Comparison of ENCODE assay signal across 28 cellular contexts in the genomic region with DNA sequence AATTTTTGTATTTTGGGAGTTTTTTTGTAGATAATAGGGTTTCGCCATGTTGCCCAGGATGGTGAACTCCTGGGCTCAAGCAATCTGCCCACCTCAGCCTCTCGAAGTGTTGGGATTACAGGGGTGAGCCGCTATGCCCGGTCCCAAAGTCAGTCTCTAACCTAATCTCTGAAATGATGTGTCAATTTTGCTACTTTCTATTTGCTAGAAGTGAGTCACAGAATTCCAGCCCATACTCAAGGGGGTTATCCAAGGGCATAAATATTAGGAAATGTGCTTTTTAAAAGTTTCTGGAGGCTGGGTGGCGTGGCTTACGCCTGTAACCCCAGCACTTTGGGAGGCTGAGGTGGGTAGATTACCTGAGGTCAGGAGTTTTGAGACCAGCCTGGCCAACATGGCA. TPM values are rescaled to one million over a fixed set of nuclear protein-coding genes. Genes with fewer than 3 reads are reported as not detected.
DNase-seq lines count a peak whose midpoint lies in the region; ATAC-seq, FAIRE-seq and TF ChIP-seq lines count a peak whose summit lies in the region.
"Had no signal": no experiment of that assay in that cellular context is flagged by ENCODE, and none has a peak within 500 bp of the region (broad histone marks: within the 10 kb centered on the region; RNA-seq: fewer than 3 reads in every experiment).

No MANE protein-coding gene starts in this region.

- CTCF ChIA-PET in CD8-positive, alpha-beta T cell (lab: Charles Lee) = interaction anchor here (1.8 kb wide), 1 partner anchor 36 kb away, joined by 3 read pairs; no protein-coding TSS in a partner anchor
- CTCF ChIA-PET in K562 (lab: Yijun Ruan, JAX; ENCODE audit: low intra/inter-chr PET ratio) = no interaction called here

- H3K27ac ChIP-seq in CD8-positive, alpha-beta T cell (ENCODE audit: low read depth, low read length) = no peak overlapping the region
- H3K27ac ChIP-seq in GM23248 (no peak overlapping the region), K562 (ENCODE audit: extremely low read depth, low read depth, low read length) (peak overlapping the region; percentile 52; the same call in 2 of the 3 replicates)
- H3K27ac ChIP-seq: A549, PC-9, SJSA1 had no signal

- H3K9ac ChIP-seq in GM23248 = no peak overlapping the region
- no peak overlapping the region for H3K9ac ChIP-seq in K562 (ENCODE audit: insufficient read depth in 1 of 2, low read depth in 2 of 2, low read length in 2 of 2)

- peaks cover 63% of the 10 kb centered on the region for H3K36me3 Mint-ChIP-seq in CD8-positive, alpha-beta T cell
- H3K36me3 Mint-ChIP-seq in osteocyte (ENCODE audit: unreplicated experiment) = peaks cover 9% of the 10 kb centered on the region

- H3K27ac Mint-ChIP-seq in CD8-positive, alpha-beta T cell = peak overlapping the region; percentile 55
- no peak overlapping the region for H3K27ac Mint-ChIP-seq in osteocyte (ENCODE audit: unreplicated experiment)

- H3F3A ChIP-seq in GM23248 (ENCODE audit: insufficient read depth) = no peaks in the 10 kb centered on the region

- no peak for ATAC-seq in CD8-positive, alpha-beta T cell
- ATAC-seq in K562 (no peak), GM19467 (IDR thresholded peaks at IDR 0.05; ENCODE audit: unreplicated experiment) (no peak), HG03196 (IDR thresholded peaks at IDR 0.05; ENCODE audit: unreplicated experiment) (no peak)
- ATAC-seq: A549, HepG2, Right ventricle myocardium inferior had no signal

- TF ChIP-seq EP300 in K562 (IDR thresholded peaks at IDR 0.05; ENCODE audit: low read length) = no peak

- TF ChIP-seq RAD21 in K562 (CRISPR knock-in tag; conservative IDR thresholded peaks at IDR 0.05 in 1 of 2, IDR thresholded peaks at IDR 0.05 in 1 of 2) = no peak

- H3K27me3 Mint-ChIP-seq in CD8-positive, alpha-beta T cell (ENCODE audit: low read depth) = no peaks in the 10 kb centered on the region
- no peaks in the 10 kb centered on the region for H3K27me3 Mint-ChIP-seq in osteocyte (ENCODE audit: unreplicated experiment)
- H3K27me3 Mint-ChIP-seq: CD4-positive, alpha-beta memory T cell had no signal

- H3K4me3 ChIP-seq in CD8-positive, alpha-beta T cell (ENCODE audit: low read depth, low read length) = no peak overlapping the region
- H3K4me3 ChIP-seq in GM23248 (no peak overlapping the region), K562 (no peak overlapping the region)
- H3K4me3 ChIP-seq: A549, MG63, PC-9, SJSA1 had no signal

- H3K27me3 ChIP-seq in CD8-positive, alpha-beta T cell (ENCODE audit: insufficient read depth, low read length) = no peaks in the 10 kb centered on the region
- H3K27me3 ChIP-seq in GM23248 (replicated peaks; ENCODE audit: insufficient read depth) (no peaks in the 10 kb centered on the region), K562 (ENCODE audit: control insufficient read depth in 2 of 2, insufficient read depth in 2 of 2, low read length in 2 of 2) (no peaks in the 10 kb centered on the region)
- H3K27me3 ChIP-seq: MG63, SJSA1 had no signal

- peaks cover 3% of the 10 kb centered on the region for H3K9me3 Mint-ChIP-seq in CD8-positive, alpha-beta T cell
- H3K9me3 Mint-ChIP-seq in osteocyte (ENCODE audit: unreplicated experiment) = no peaks in the 10 kb centered on the region

- H2AFZ ChIP-seq in GM23248 (no peak overlapping the region), K562 (ENCODE audit: low read depth, low read length) (no peak overlapping the region)
- H2AFZ ChIP-seq: PC-9 had no signal

- H4K20me1 ChIP-seq in GM23248 (ENCODE audit: insufficient read depth) = no peaks in the 10 kb centered on the region
- no peaks in the 10 kb centered on the region for H4K20me1 ChIP-seq in K562 (replicated peaks; ENCODE audit: control insufficient read depth, insufficient read depth, low read length)

- TF ChIP-seq CTCF in CD8-positive, alpha-beta T cell (IDR thresholded peaks at IDR 0.05) = no peak
- no peak for TF ChIP-seq CTCF in K562 (IDR thresholded peaks at IDR 0.05 in 2 of 3, conservative IDR thresholded peaks at IDR 0.05 in 1 of 3; ENCODE audit: insufficient read depth in 2 of 3, low read depth in 1 of 3, low read length in 3 of 3)
- no peak for TF ChIP-seq CTCF in osteocyte (IDR thresholded peaks at IDR 0.05)

- no peaks in the 10 kb centered on the region for H3K9me1 ChIP-seq in K562 (ENCODE audit: control insufficient read depth, insufficient read depth, low read length)

- peaks cover 12% of the 10 kb centered on the region for H3K4me1 Mint-ChIP-seq in CD8-positive, alpha-beta T cell (ENCODE audit: low read depth)
- no peaks in the 10 kb centered on the region for H3K4me1 Mint-ChIP-seq in osteocyte (ENCODE audit: unreplicated experiment)

- no peak for FAIRE-seq in K562 (lab: Jason Lieb, UNC)
- FAIRE-seq: A549, GM12892, GM19239, HepG2 had no signal

- H3K4me2 ChIP-seq in GM23248 (ENCODE audit: unreplicated experiment) (no peak overlapping the region), K562 (ENCODE audit: insufficient read depth, low read length) (no peak overlapping the region)
- H3K4me2 ChIP-seq: A549, PC-9 had no signal

- POLR2A ChIA-PET in CD8-positive, alpha-beta T cell (lab: Charles Lee) = interaction anchor here (3.5 kb wide), 1 partner anchor 9 kb away, joined by 13 read pairs; no protein-coding TSS in a partner anchor
- POLR2A ChIA-PET in K562 (lab: Yijun Ruan, JAX) = interaction anchor here (0.7 to 2.6 kb wide), 3 partner anchors 10 to 46 kb away, joined by 3 to 12 read pairs (median 6); no protein-coding TSS in a partner anchor

- peaks cover 36% of the 10 kb centered on the region for H3K36me3 ChIP-seq in CD8-positive, alpha-beta T cell (ENCODE audit: insufficient read depth, low read length)
- H3K36me3 ChIP-seq in GM23248 (ENCODE audit: low read depth) (peaks cover 8% of the 10 kb centered on the region; the same call in 1 of the 2 replicates), K562 (ENCODE audit: control insufficient read depth, insufficient read depth, low read length) (peaks cover 34% of the 10 kb centered on the region)

- H3K9me2 ChIP-seq in GM23248 (ENCODE audit: insufficient read depth) = no peaks in the 10 kb centered on the region

- WGBS in GM23248 (ENCODE audit: low coverage in 1 of 2, low lambda C conversion rate in 2 of 2, missing lambda C conversion rate in 2 of 2), 2 experiments = 96 to 100% methylated on average over 6 of the region's 6 CpGs
- WGBS in K562 (ENCODE audit: insufficient coverage, low coverage, missing lambda C conversion rate) = 77% methylated on average over 6 of the region's 6 CpGs

- intact Hi-C loops in CD8-positive, alpha-beta T cell (cut with DNase I, micrococcal nuclease) = loop anchor here in 1 of 2 experiments (5.0 kb wide), 1 partner anchor 32 kb away; no protein-coding TSS in a partner anchor
- intact Hi-C loops in K562 (cut with micrococcal nuclease) = loop anchor here (1.0 kb wide), 1 partner anchor 39 kb away; no protein-coding TSS in a partner anchor

- TF ChIP-seq POLR2A in K562 (conservative IDR thresholded peaks at IDR 0.05) = no peak

- DNase-seq in CD8-positive, alpha-beta T cell = no peak
- DNase-seq in GM23248 (peak; percentile 8), K562 (ENCODE audit: extremely low read depth in 1 of 4, low spot score in 3 of 4) (no peak), osteocyte (ENCODE audit: extremely low spot score, unreplicated experiment) (peak; percentile 19), NCI-H2171 (lab: John Stamatoyannopoulos, UW) (no peak)
- DNase-seq: AML-193; C1 segment of cervical spinal cord; Caco-2; CD4-positive, alpha-beta memory T cell; DMS79; H7; KBM-7; MG63; NCI-H1105 treated with DMSO at 0.1 percent for 48 hours; NCI-H146; NCI-H1930; NCI-H2107; NCI-H446 treated with DMSO at 0.1 percent for 48 hours; NCI-H526 treated with DMSO at 0.1 percent for 48 hours; PC-9 had no signal

- H3K4me3 Mint-ChIP-seq in CD8-positive, alpha-beta T cell = no peak overlapping the region
- H3K4me3 Mint-ChIP-seq in osteocyte (ENCODE audit: unreplicated experiment) = no peak overlapping the region
- H3K4me3 Mint-ChIP-seq: CD4-positive, alpha-beta memory T cell had no signal

- H3K9me3 ChIP-seq in CD8-positive, alpha-beta T cell (ENCODE audit: low read length) = no peaks in the 10 kb centered on the region
- no peaks in the 10 kb centered on the region for H3K9me3 ChIP-seq in GM23248 (ENCODE audit: low read depth)
- peaks cover 11% of the 10 kb centered on the region for H3K9me3 ChIP-seq in K562 (replicated peaks; ENCODE audit: control insufficient read depth, insufficient read depth, low read depth, low read length)
- H3K9me3 ChIP-seq: A549, Caco-2, MG63, SJSA1 had no signal

- H3K79me2 ChIP-seq in GM23248 (ENCODE audit: insufficient read depth) (no peaks in the 10 kb centered on the region), K562 (ENCODE audit: control insufficient read depth, insufficient read depth, low read length) (no peaks in the 10 kb centered on the region)

- in situ Hi-C loops in GM23248 (cut with MboI) = no loop called here
- in situ Hi-C loops in K562 (cut with MboI) = no loop called here

- no TSS peak for BruUV-seq in K562 (replicated peaks; lab: Mats Ljungman, UMichigan)

- H3K4me1 ChIP-seq in CD8-positive, alpha-beta T cell (ENCODE audit: insufficient read depth, low read length) = no peaks in the 10 kb centered on the region
- H3K4me1 ChIP-seq in GM23248 (ENCODE audit: insufficient read depth) (0 out of 2 replicates have a peak, but pooled peaks cover 3% of the 10 kb centered on the region), K562 (replicated peaks in 1 of 2; ENCODE audit: control insufficient read depth in 2 of 2, insufficient read depth in 2 of 2, low read length in 2 of 2) (peaks cover 20 to 23% of the 10 kb centered on the region in 2 experiments)
- H3K4me1 ChIP-seq: A549, Caco-2, SJSA1 had no signal

RNA-seq across cellular contexts. Expression of gene RESF1, which starts 40.5 kb away (rescaled TPM):
- total RNA-seq in CD8-positive, alpha-beta T cell = 100 to 1,000 TPM; 117 to 119 TPM
- total RNA-seq in GM23248 (2014; rRNA removed; shearing (Covaris generic)) = 6.3 and 8.3 TPM in 2 replicates
- polyA plus RNA-seq in GM23248 (2016; fragmentation: Nextera tagmentation; extraction: Ambion mirVana) (6.6 and 8.4 TPM in 2 replicates), K562 (2011; rRNA removed) (51.7 and 53.6 TPM in 2 replicates), K562 (2014; fragmentation: Illumina TruSeq; extraction: Trizol) (52.6 and 70.6 TPM in 2 replicates), K562 (2014; fragmentation: Nextera tagmentation; extraction: Ambion mirVana) (10 to 100 TPM; 21.5 to 30.1 TPM), K562 (2014; rRNA removed) (50.3 and 62.0 TPM in 2 replicates)
- total RNA-seq in K562 (2011; cell fraction: chromatin; rRNA removed; ENCODE audit: low replicate concordance) = 12.1 and 64.1 TPM in 2 replicates
- total RNA-seq in K562 (2011; cell fraction: nucleolus; rRNA removed) = 15.3 and 18.7 TPM in 2 replicates
- 24.8 and 26.9 TPM in 2 replicates for total RNA-seq in K562 (2011; cell fraction: nucleoplasm; rRNA removed)
- total RNA-seq in K562 (2014; rRNA removed) (26.4 and 29.9 TPM in 2 replicates), K562 (2014; rRNA removed; fragmentation: Illumina TruSeq; extraction: Trizol) (72.9 and 91.0 TPM in 2 replicates), K562 (2015; rRNA removed; fragmentation: Illumina TruSeq; extraction: Trizol) (110 and 121 TPM in 2 replicates), K562 (2021) (51.2 and 52.4 TPM in 2 replicates), osteocyte (19.9 and 22.6 TPM in 2 replicates)
- 14.6 and 36.7 TPM in 2 replicates for polyA plus RNA-seq in K562 (2011; cell fraction: cytosol; rRNA removed)
- 32.3 and 54.2 TPM in 2 replicates for polyA plus RNA-seq in K562 (2011; cell fraction: nucleus; rRNA removed)
- polyA plus RNA-seq in K562 (2012) = 52.5 and 58.2 TPM in 2 replicates
- 89.2 and 132 TPM in 2 replicates for polyA minus RNA-seq in K562 (2011; rRNA and poly(A)+ RNA removed)
- 30.2 and 45.1 TPM in 2 replicates for polyA minus RNA-seq in K562 (2011; cell fraction: cytosol; rRNA and poly(A)+ RNA removed)
- polyA minus RNA-seq in K562 (2011; cell fraction: nucleus; rRNA and poly(A)+ RNA removed) = 33.1 and 72.0 TPM in 2 replicates

Comparison
In these comparisons a context has a peak if more than half of its experiments do, and no peak if none do; other contexts are left out.
1. DNase-seq: peak in GM23248 (single experiment) and osteocyte (single experiment); none in CD8-positive, alpha-beta T cell (0 of 7), K562 (0 of 4) and NCI-H2171 (single experiment).